In the genomic region with DNA sequence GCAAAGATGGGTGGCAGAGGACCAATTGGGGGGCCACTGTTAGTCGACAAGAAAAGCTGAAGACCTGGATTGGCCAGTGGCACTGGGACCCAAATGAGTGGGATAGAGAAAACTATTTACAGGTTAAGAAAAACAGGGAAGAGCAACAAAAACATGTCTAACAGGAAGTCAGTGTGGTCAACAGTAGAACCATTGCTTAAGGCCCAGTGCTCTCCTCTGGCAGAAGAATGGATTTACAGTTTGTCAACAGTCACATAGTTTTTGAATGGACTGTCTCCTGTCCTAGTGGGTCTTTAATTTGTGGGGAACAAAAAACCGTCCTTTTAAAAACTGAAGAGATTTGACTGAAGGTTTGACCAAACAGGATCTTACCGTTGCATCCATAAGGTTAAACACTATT, we compare ENCODE assay signal across 1 cellular context.
TF ChIP-seq lines count a peak whose summit lies in the region.

No MANE protein-coding gene starts in this region.

TF ChIP-seq in IMR-90, 13 proteins besides CTCF, POLR2A, EP300 and RAD21:
- TF ChIP-seq, protein P1, sequence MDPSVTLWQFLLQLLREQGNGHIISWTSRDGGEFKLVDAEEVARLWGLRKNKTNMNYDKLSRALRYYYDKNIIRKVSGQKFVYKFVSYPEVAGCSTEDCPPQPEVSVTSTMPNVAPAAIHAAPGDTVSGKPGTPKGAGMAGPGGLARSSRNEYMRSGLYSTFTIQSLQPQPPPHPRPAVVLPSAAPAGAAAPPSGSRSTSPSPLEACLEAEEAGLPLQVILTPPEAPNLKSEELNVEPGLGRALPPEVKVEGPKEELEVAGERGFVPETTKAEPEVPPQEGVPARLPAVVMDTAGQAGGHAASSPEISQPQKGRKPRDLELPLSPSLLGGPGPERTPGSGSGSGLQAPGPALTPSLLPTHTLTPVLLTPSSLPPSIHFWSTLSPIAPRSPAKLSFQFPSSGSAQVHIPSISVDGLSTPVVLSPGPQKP (IDR thresholded peaks at IDR 0.05; ENCODE audit: borderline replicate concordance, low read depth, low read length), result no peak
- TF ChIP-seq CHD1 (IDR thresholded peaks at IDR 0.05; ENCODE audit: low read depth, low read length) (no peak), FOS (IDR thresholded peaks at IDR 0.05; ENCODE audit: low read depth, low read length) (no peak), MAZ (IDR thresholded peaks at IDR 0.05; ENCODE audit: borderline replicate concordance, low read depth, low read length) (no peak), SMC3 (IDR thresholded peaks at IDR 0.05; ENCODE audit: low read depth, low read length) (no peak), MAFK (IDR thresholded peaks at IDR 0.05; ENCODE audit: low read depth, low read length) (no peak), MXI1 (IDR thresholded peaks at IDR 0.05; ENCODE audit: borderline replicate concordance, low read depth, low read length) (no peak), BHLHE40 (IDR thresholded peaks at IDR 0.05; ENCODE audit: low read depth, low read length) (no peak), CEBPB (IDR thresholded peaks at IDR 0.05; ENCODE audit: low read depth, low read length) (no peak), RFX5 (IDR thresholded peaks at IDR 0.05; ENCODE audit: low read depth, low read length) (no peak), NFE2L2 (IDR thresholded peaks at IDR 0.05; ENCODE audit: low read depth, low read length) (no peak), RCOR1 (IDR thresholded peaks at IDR 0.05; ENCODE audit: insufficient replicate concordance, low read length) (no peak)
- TF ChIP-seq, protein P2, sequence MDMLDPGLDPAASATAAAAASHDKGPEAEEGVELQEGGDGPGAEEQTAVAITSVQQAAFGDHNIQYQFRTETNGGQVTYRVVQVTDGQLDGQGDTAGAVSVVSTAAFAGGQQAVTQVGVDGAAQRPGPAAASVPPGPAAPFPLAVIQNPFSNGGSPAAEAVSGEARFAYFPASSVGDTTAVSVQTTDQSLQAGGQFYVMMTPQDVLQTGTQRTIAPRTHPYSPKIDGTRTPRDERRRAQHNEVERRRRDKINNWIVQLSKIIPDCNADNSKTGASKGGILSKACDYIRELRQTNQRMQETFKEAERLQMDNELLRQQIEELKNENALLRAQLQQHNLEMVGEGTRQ (IDR thresholded peaks at IDR 0.05; ENCODE audit: low read depth, low read length), result no peak
